In the genomic region with DNA sequence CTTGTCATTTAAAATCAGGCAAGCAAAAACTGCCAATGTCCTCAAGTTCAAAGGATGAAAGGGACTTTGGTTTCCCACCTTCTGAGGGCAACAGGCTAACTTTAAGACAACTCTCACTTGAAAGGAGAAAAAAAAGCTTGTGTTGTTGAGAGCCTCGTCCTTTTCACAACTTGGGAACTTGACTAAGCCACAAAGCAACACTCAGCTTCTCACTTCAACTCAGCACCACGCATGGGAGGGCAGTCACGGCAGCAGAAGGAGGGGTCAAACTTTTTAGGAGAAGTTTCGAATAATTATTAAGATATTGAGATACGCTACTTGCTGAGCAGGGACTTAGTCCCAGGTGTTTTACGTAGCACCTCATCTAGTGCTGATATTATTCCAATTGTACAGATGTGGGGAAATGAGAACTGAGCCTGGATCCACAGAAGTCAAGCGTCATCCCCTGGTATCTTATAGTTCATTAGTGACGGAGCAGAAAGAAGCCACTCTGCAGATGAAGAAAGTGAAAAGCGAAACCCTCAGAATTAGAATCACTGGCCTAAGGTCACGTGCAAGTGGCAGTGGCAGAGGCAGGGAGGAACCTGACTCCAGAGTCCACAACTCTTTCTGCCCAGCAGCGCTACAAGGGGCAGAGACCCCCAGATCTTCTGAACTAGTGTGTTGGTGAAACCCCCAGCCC, we compare ENCODE assay signal across 12 cellular contexts.
DNase-seq lines count a peak whose midpoint lies in the region; ATAC-seq and TF ChIP-seq lines count a peak whose summit lies in the region.
"Had no signal": no experiment of that assay in that cellular context is flagged by ENCODE, and none has a peak within 500 bp of the region (broad histone marks: within the 10 kb centered on the region; RNA-seq: fewer than 3 reads in every experiment).

No MANE protein-coding gene starts in this region.

- intact Hi-C loops in CD14-positive monocyte (cut with micrococcal nuclease), result no loop called here
- intact Hi-C loops in body of pancreas (cut with DNase I), result no loop called here

- H3K4me3 ChIP-seq in body of pancreas (no peak overlapping the region), foreskin fibroblast (ENCODE audit: low read depth in 1 of 2, low read length in 2 of 2) (no peak overlapping the region)
- H3K4me3 ChIP-seq: PC-9, upper lobe of right lung had no signal

- TF ChIP-seq CTCF in CD14-positive monocyte (IDR thresholded peaks at IDR 0.05), result no peak
- TF ChIP-seq CTCF in WTC11 (IDR thresholded peaks at IDR 0.05), result no peak
- TF ChIP-seq CTCF in body of pancreas (IDR thresholded peaks at IDR 0.05), result no peak
- TF ChIP-seq CTCF in foreskin fibroblast (IDR thresholded peaks at IDR 0.05; ENCODE audit: low read depth, low read length), result no peak

- no peaks in the 10 kb centered on the region for H3K9me3 Mint-ChIP-seq in CD14-positive monocyte
- no peaks in the 10 kb centered on the region for H3K9me3 Mint-ChIP-seq in WTC11
- no peaks in the 10 kb centered on the region for H3K9me3 Mint-ChIP-seq in activated T-helper 17 cell treated with anti-CD3 and anti-CD28 coated beads, Interleukin-2, amount 50 U/mL, for 72 hours

- peak overlapping the region in 4 of 7 donors; percentile 34 to 52 (median 38) for H3K27ac Mint-ChIP-seq in CD14-positive monocyte
- H3K27ac Mint-ChIP-seq in WTC11, result no peak overlapping the region
- H3K27ac Mint-ChIP-seq in activated T-helper 17 cell treated with anti-CD3 and anti-CD28 coated beads, Interleukin-2, amount 50 U/mL, for 72 hours, result no peak overlapping the region

- H3K36me3 Mint-ChIP-seq in CD14-positive monocyte (peaks cover 53 to 58% of the 10 kb centered on the region in 2 donors), WTC11 (0 out of 2 replicates have a peak, but pooled peaks cover 4% of the 10 kb centered on the region)
- peaks cover 87% of the 10 kb centered on the region for H3K36me3 Mint-ChIP-seq in activated T-helper 17 cell treated with anti-CD3 and anti-CD28 coated beads, Interleukin-2, amount 50 U/mL, for 72 hours (ENCODE audit: low read depth)

- peak; percentile 96 for ATAC-seq in GM19324 (IDR thresholded peaks at IDR 0.05; ENCODE audit: low FRiP score, unreplicated experiment)
- ATAC-seq in HG02623 (IDR thresholded peaks at IDR 0.05; ENCODE audit: unreplicated experiment), result peak; percentile 78
- ATAC-seq in HG03521 (IDR thresholded peaks at IDR 0.05; ENCODE audit: unreplicated experiment), result peak; percentile 95
- ATAC-seq in WTC11, result no peak
- no peak for ATAC-seq in activated T-helper 17 cell treated with anti-CD3 and anti-CD28 coated beads, Interleukin-2, amount 50 U/mL, for 72 hours (replicated peaks)
- no peak for ATAC-seq in body of pancreas
- ATAC-seq: upper lobe of right lung had no signal

- H3K27ac ChIP-seq in body of pancreas, result no peak overlapping the region
- H3K27ac ChIP-seq: PC-9, upper lobe of right lung had no signal

- H3K9me3 ChIP-seq in body of pancreas, result no peaks in the 10 kb centered on the region
- H3K9me3 ChIP-seq: upper lobe of right lung had no signal

- no peaks in the 10 kb centered on the region for H3K27me3 ChIP-seq in body of pancreas
- H3K27me3 ChIP-seq: upper lobe of right lung had no signal

- H3K36me3 ChIP-seq in body of pancreas (replicated peaks in 1 of 2; ENCODE audit: insufficient read depth in 1 of 2, low read depth in 2 of 2), result peaks cover 0 to 8% of the 10 kb centered on the region in 2 donors

- POLR2A ChIA-PET in WTC11 (lab: Charles Lee), result no interaction called here

- no peak for DNase-seq in CD14-positive monocyte (ENCODE audit: low spot score)
- no peak for DNase-seq in WTC11 (ENCODE audit: low spot score)
- DNase-seq in body of pancreas, result no peak
- no peak for DNase-seq in foreskin fibroblast
- DNase-seq: DMS79, NCI-H1694, PC-9, upper lobe of right lung had no signal

- 90 to 93% methylated on average over 11 of the region's 11 CpGs for WGBS in body of pancreas, 2 donors

- no peak for TF ChIP-seq POLR2A in body of pancreas (IDR thresholded peaks at IDR 0.05)

- H3K4me3 Mint-ChIP-seq in CD14-positive monocyte (no peak overlapping the region), WTC11 (no peak overlapping the region)
- H3K4me3 Mint-ChIP-seq in activated T-helper 17 cell treated with anti-CD3 and anti-CD28 coated beads, Interleukin-2, amount 50 U/mL, for 72 hours, result no peak overlapping the region

- peaks cover 4% of the 10 kb centered on the region for H3K4me1 Mint-ChIP-seq in CD14-positive monocyte
- peaks cover 18% of the 10 kb centered on the region for H3K4me1 Mint-ChIP-seq in WTC11
- peaks cover 37% of the 10 kb centered on the region for H3K4me1 Mint-ChIP-seq in activated T-helper 17 cell treated with anti-CD3 and anti-CD28 coated beads, Interleukin-2, amount 50 U/mL, for 72 hours

- peaks cover 14% of the 10 kb centered on the region for H3K4me1 ChIP-seq in body of pancreas
- H3K4me1 ChIP-seq: upper lobe of right lung had no signal

- H3K27me3 Mint-ChIP-seq in CD14-positive monocyte (ENCODE audit: low read depth in 3 of 3) (no peaks in the 10 kb centered on the region), WTC11 (ENCODE audit: low read depth) (no peaks in the 10 kb centered on the region)
- H3K27me3 Mint-ChIP-seq in activated T-helper 17 cell treated with anti-CD3 and anti-CD28 coated beads, Interleukin-2, amount 50 U/mL, for 72 hours, result no peaks in the 10 kb centered on the region

- CTCF ChIA-PET in WTC11 (lab: Charles Lee), result no interaction called here

TF ChIP-seq in WTC11, 78 proteins besides CTCF, POLR2A, EP300 and RAD21 (continues in another document):
- TF ChIP-seq SOX15 (CRISPR knock-in tag; IDR thresholded peaks at IDR 0.05) (no peak), ZBTB21 (CRISPR knock-in tag; IDR thresholded peaks at IDR 0.05; ENCODE audit: borderline replicate concordance) (no peak), ZMAT4 (CRISPR knock-in tag; IDR thresholded peaks at IDR 0.05) (no peak), NFE2L1 (CRISPR knock-in tag; IDR thresholded peaks at IDR 0.05) (no peak), TP53 (CRISPR knock-in tag; IDR thresholded peaks at IDR 0.05) (no peak), ESRRA (CRISPR knock-in tag; IDR thresholded peaks at IDR 0.05; ENCODE audit: borderline replicate concordance) (no peak), ZNF138 (CRISPR knock-in tag; conservative IDR thresholded peaks at IDR 0.05) (no peak), ARID4B (CRISPR knock-in tag; IDR thresholded peaks at IDR 0.05; ENCODE audit: borderline replicate concordance) (no peak), PRRX2 (CRISPR knock-in tag; IDR thresholded peaks at IDR 0.05) (no peak)
- TF ChIP-seq, protein P1, sequence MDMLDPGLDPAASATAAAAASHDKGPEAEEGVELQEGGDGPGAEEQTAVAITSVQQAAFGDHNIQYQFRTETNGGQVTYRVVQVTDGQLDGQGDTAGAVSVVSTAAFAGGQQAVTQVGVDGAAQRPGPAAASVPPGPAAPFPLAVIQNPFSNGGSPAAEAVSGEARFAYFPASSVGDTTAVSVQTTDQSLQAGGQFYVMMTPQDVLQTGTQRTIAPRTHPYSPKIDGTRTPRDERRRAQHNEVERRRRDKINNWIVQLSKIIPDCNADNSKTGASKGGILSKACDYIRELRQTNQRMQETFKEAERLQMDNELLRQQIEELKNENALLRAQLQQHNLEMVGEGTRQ (CRISPR knock-in tag; IDR thresholded peaks at IDR 0.05), result no peak
- TF ChIP-seq, protein P2, sequence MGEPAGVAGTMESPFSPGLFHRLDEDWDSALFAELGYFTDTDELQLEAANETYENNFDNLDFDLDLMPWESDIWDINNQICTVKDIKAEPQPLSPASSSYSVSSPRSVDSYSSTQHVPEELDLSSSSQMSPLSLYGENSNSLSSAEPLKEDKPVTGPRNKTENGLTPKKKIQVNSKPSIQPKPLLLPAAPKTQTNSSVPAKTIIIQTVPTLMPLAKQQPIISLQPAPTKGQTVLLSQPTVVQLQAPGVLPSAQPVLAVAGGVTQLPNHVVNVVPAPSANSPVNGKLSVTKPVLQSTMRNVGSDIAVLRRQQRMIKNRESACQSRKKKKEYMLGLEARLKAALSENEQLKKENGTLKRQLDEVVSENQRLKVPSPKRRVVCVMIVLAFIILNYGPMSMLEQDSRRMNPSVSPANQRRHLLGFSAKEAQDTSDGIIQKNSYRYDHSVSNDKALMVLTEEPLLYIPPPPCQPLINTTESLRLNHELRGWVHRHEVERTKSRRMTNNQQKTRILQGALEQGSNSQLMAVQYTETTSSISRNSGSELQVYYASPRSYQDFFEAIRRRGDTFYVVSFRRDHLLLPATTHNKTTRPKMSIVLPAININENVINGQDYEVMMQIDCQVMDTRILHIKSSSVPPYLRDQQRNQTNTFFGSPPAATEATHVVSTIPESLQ (CRISPR knock-in tag; IDR thresholded peaks at IDR 0.05), result no peak

Comparison
In these comparisons a context has a peak if more than half of its experiments do, and no peak if none do; other contexts are left out.
1. H3K27ac Mint-ChIP-seq: peak in CD14-positive monocyte (4 of 7); none in WTC11 (single experiment) and activated T-helper 17 cell treated with anti-CD3 and anti-CD28 coated beads, Interleukin-2, amount 50 U/mL, for 72 hours (single experiment).
2. ATAC-seq: peak in GM19324 (single experiment), HG02623 (single experiment) and HG03521 (single experiment); none in WTC11 (single experiment), activated T-helper 17 cell treated with anti-CD3 and anti-CD28 coated beads, Interleukin-2, amount 50 U/mL, for 72 hours (single experiment) and body of pancreas (single experiment).